1 cellular context compared by ENCODE assay signal in the genomic region with DNA sequence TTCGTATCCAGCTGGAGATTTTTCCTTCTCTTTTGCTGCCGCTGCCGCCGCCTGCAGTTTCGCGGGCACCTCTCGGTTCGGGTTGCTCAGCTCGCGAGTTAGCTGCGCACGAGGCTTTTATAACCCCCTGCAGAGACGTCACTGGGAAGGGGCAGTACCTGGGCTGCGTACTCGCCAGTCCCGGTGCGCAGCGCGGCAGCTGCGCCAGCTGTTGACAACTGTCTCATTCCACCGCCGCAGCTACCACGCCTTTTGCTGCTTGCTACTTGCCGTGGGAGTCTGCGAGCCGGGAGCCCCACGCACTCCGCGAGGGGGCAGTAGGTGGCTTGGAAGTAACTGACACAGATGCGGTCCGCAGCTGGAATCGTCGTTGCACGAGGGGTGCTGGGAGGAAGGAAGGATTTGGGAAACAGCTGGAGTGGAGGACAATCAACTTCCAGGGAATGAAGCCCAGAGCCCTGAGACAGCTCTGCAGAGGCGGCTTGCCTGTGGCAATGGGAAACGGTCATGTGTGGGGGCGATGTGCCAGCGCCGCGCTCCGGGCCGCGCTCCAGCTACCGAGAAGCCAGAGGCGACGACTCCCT.
TF ChIP-seq lines count a peak whose summit lies in the region.

A gene with protein sequence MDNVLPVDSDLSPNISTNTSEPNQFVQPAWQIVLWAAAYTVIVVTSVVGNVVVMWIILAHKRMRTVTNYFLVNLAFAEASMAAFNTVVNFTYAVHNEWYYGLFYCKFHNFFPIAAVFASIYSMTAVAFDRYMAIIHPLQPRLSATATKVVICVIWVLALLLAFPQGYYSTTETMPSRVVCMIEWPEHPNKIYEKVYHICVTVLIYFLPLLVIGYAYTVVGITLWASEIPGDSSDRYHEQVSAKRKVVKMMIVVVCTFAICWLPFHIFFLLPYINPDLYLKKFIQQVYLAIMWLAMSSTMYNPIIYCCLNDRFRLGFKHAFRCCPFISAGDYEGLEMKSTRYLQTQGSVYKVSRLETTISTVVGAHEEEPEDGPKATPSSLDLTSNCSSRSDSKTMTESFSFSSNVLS (minus strand): TSS at position 93 of the 584 bp plus-strand sequence. CDS start 586 bp downstream, outside the sequence.

TF ChIP-seq in HepG2, 621 proteins besides CTCF, POLR2A, EP300 and RAD21 (continued from another document and continues in another):
- TF ChIP-seq ZNF687 (CRISPR knock-in tag; IDR thresholded peaks at IDR 0.05) (peak; percentile 58), CEBPZ (IDR thresholded peaks at IDR 0.05; ENCODE audit: low read length) (no peak), FOXA1 (IDR thresholded peaks at IDR 0.05) (no peak), FOXA1 (CRISPR knock-in tag; IDR thresholded peaks at IDR 0.05) (peak; percentile 43; the same call in 1 of the 2 replicates), PCBP1 (IDR thresholded peaks at IDR 0.05; ENCODE audit: borderline replicate concordance, low read depth, low read length) (0 out of 2 replicates have a peak, but pooled peaks have one; percentile 30), ZNF713 (CRISPR knock-in tag; IDR thresholded peaks at IDR 0.05) (no peak), ZNF737 (CRISPR knock-in tag; IDR thresholded peaks at IDR 0.05; ENCODE audit: borderline replicate concordance) (no peak), KMT2A (CRISPR knock-in tag; IDR thresholded peaks at IDR 0.05) (0 out of 2 replicates have a peak, but pooled peaks have one; percentile 9), ZNF138 (CRISPR knock-in tag; IDR thresholded peaks at IDR 0.05; ENCODE audit: low read depth) (no peak), ATF1 (CRISPR knock-in tag; IDR thresholded peaks at IDR 0.05) (no peak), POLR2G (IDR thresholded peaks at IDR 0.05; ENCODE audit: low read depth, low read length) (no peak), SIN3B (IDR thresholded peaks at IDR 0.05; ENCODE audit: low read length) (no peak), MLX (CRISPR knock-in tag; IDR thresholded peaks at IDR 0.05) (no peak), KDM6A (CRISPR knock-in tag; IDR thresholded peaks at IDR 0.05; ENCODE audit: low read depth) (no peak), JUNB (CRISPR knock-in tag; IDR thresholded peaks at IDR 0.05; ENCODE audit: borderline replicate concordance) (no peak), ZNF230 (CRISPR knock-in tag; IDR thresholded peaks at IDR 0.05) (peak; percentile 43; the same call in 1 of the 2 replicates), ZFAT (CRISPR knock-in tag; conservative IDR thresholded peaks at IDR 0.05) (no peak), ZNF639 (CRISPR knock-in tag; conservative IDR thresholded peaks at IDR 0.05) (no peak), ZBTB42 (CRISPR knock-in tag; IDR thresholded peaks at IDR 0.05) (peak; percentile 85; the same call in 1 of the 2 replicates), ZNF782 (CRISPR knock-in tag; IDR thresholded peaks at IDR 0.05; ENCODE audit: borderline replicate concordance) (no peak), PRMT3 (CRISPR knock-in tag; IDR thresholded peaks at IDR 0.05; ENCODE audit: borderline replicate concordance, low read depth) (0 out of 2 replicates have a peak, but pooled peaks have one; percentile 40), ZZZ3 (CRISPR knock-in tag; IDR thresholded peaks at IDR 0.05; ENCODE audit: borderline replicate concordance) (no peak), HNRNPL (IDR thresholded peaks at IDR 0.05; ENCODE audit: low read depth, low read length) (no peak), RFX5 (IDR thresholded peaks at IDR 0.05; ENCODE audit: low read depth, low read length) (no peak), CREM (IDR thresholded peaks at IDR 0.05) (no peak), CREM (CRISPR knock-in tag; IDR thresholded peaks at IDR 0.05) (no peak), ZNF343 (CRISPR knock-in tag; IDR thresholded peaks at IDR 0.05) (peak; percentile 64; the same call in 1 of the 2 replicates), ZUFSP (CRISPR knock-in tag; IDR thresholded peaks at IDR 0.05; ENCODE audit: borderline replicate concordance) (no peak), ZNF614 (CRISPR knock-in tag; IDR thresholded peaks at IDR 0.05; ENCODE audit: borderline replicate concordance) (0 out of 2 replicates have a peak, but pooled peaks have one; percentile 29), YY1 (IDR thresholded peaks at IDR 0.05; ENCODE audit: insufficient read depth, insufficient replicate concordance, low read depth, low read length) (no peak), AGO1 (IDR thresholded peaks at IDR 0.05; ENCODE audit: low read depth, low read length, poor library complexity, severe bottlenecking) (no peak), RBM22 (optimal IDR thresholded peaks at IDR 0.05; ENCODE audit: low read length) (no peak)
- TF ChIP-seq, protein P1, sequence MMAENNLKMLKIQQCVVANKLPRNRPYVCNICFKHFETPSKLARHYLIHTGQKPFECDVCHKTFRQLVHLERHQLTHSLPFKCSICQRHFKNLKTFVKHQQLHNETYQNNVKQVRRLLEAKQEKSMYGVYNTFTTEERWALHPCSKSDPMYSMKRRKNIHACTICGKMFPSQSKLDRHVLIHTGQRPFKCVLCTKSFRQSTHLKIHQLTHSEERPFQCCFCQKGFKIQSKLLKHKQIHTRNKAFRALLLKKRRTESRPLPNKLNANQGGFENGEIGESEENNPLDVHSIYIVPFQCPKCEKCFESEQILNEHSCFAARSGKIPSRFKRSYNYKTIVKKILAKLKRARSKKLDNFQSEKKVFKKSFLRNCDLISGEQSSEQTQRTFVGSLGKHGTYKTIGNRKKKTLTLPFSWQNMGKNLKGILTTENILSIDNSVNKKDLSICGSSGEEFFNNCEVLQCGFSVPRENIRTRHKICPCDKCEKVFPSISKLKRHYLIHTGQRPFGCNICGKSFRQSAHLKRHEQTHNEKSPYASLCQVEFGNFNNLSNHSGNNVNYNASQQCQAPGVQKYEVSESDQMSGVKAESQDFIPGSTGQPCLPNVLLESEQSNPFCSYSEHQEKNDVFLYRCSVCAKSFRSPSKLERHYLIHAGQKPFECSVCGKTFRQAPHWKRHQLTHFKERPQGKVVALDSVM (CRISPR knock-in tag; IDR thresholded peaks at IDR 0.05) = no peak
- TF ChIP-seq, protein P2, sequence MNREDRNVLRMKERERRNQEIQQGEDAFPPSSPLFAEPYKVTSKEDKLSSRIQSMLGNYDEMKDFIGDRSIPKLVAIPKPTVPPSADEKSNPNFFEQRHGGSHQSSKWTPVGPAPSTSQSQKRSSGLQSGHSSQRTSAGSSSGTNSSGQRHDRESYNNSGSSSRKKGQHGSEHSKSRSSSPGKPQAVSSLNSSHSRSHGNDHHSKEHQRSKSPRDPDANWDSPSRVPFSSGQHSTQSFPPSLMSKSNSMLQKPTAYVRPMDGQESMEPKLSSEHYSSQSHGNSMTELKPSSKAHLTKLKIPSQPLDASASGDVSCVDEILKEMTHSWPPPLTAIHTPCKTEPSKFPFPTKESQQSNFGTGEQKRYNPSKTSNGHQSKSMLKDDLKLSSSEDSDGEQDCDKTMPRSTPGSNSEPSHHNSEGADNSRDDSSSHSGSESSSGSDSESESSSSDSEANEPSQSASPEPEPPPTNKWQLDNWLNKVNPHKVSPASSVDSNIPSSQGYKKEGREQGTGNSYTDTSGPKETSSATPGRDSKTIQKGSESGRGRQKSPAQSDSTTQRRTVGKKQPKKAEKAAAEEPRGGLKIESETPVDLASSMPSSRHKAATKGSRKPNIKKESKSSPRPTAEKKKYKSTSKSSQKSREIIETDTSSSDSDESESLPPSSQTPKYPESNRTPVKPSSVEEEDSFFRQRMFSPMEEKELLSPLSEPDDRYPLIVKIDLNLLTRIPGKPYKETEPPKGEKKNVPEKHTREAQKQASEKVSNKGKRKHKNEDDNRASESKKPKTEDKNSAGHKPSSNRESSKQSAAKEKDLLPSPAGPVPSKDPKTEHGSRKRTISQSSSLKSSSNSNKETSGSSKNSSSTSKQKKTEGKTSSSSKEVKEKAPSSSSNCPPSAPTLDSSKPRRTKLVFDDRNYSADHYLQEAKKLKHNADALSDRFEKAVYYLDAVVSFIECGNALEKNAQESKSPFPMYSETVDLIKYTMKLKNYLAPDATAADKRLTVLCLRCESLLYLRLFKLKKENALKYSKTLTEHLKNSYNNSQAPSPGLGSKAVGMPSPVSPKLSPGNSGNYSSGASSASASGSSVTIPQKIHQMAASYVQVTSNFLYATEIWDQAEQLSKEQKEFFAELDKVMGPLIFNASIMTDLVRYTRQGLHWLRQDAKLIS (CRISPR knock-in tag; IDR thresholded peaks at IDR 0.05) = no peak
- TF ChIP-seq, protein P3, sequence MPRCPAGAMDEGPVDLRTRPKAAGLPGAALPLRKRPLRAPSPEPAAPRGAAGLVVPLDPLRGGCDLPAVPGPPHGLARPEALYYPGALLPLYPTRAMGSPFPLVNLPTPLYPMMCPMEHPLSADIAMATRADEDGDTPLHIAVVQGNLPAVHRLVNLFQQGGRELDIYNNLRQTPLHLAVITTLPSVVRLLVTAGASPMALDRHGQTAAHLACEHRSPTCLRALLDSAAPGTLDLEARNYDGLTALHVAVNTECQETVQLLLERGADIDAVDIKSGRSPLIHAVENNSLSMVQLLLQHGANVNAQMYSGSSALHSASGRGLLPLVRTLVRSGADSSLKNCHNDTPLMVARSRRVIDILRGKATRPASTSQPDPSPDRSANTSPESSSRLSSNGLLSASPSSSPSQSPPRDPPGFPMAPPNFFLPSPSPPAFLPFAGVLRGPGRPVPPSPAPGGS (CRISPR knock-in tag; IDR thresholded peaks at IDR 0.05) = no peak
